Comparison of ENCODE assay signal across 17 cellular contexts in the genomic region with DNA sequence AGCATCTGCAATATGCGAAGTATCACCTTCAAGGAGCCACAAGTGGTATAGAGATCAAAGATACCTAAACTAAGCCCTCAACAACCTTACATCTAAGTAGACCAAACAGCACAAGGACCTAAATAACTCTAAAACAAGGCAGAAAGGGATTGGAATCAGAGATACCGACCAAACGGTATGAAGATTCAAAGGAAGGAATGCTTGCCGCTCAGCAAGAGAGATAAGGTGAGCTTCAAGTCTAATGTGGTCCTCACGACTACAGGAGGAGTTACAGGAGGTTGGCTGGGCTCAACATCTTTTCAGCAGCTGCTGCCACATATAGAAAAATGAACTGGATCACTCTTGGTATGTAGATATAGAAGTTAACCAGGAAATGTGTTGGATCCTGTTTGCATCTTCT.
"Had no signal": no experiment of that assay in that cellular context is flagged by ENCODE, and none has a peak within 500 bp of the region (broad histone marks: within the 10 kb centered on the region; RNA-seq: fewer than 3 reads in every experiment).

No MANE protein-coding gene starts in this region.

- ATAC-seq: foreskin keratinocyte; left cardiac atrium; naive thymus-derived CD8-positive, alpha-beta T cell; stimulated activated naive CD8-positive, alpha-beta T cell treated with anti-CD3 and anti-CD28 coated beads, Interleukin-15, Interleukin-2, amounts not matched to agents 100 U/mL and 50 U/mL, for 24 hours had no signal

- H2AFZ ChIP-seq: hepatocyte had no signal

- H3K4me3 ChIP-seq: hepatocyte, mucosa of descending colon, suprapubic skin, thyroid gland, upper lobe of left lung, uterus had no signal

- DNase-seq: dermis blood vessel endothelial cell; foreskin keratinocyte; kidney; left cardiac atrium; mucosa of descending colon; naive thymus-derived CD8-positive, alpha-beta T cell; posterior cingulate gyrus; small intestine; stimulated activated CD4-positive, alpha-beta T cell treated with anti-CD3 and anti-CD28 coated beads, Interleukin-12 subunit alpha, Interleukin-12 subunit beta, amount 100 ng/mL, for 4 hours; stimulated activated naive CD8-positive, alpha-beta T cell treated with anti-CD3 and anti-CD28 coated beads, Interleukin-15, Interleukin-2, amounts not matched to agents 100 U/mL and 50 U/mL, for 24 hours; thyroid gland; upper lobe of left lung; uterus had no signal

- H3K36me3 ChIP-seq: neutrophil, suprapubic skin, thyroid gland, upper lobe of left lung, uterus had no signal

- FAIRE-seq: colon, kidney, small intestine had no signal

- H3K4me2 ChIP-seq: hepatocyte had no signal

- H3K27me3 ChIP-seq: foreskin keratinocyte, hepatocyte, neutrophil, suprapubic skin, thyroid gland, upper lobe of left lung, uterus had no signal

- H3K27ac ChIP-seq: foreskin keratinocyte, neutrophil, suprapubic skin, thyroid gland had no signal

- H3K9me3 ChIP-seq: mucosa of descending colon, neutrophil, suprapubic skin, thyroid gland, upper lobe of left lung, uterus had no signal
